23 cellular contexts compared by ENCODE assay signal in the genomic region with DNA sequence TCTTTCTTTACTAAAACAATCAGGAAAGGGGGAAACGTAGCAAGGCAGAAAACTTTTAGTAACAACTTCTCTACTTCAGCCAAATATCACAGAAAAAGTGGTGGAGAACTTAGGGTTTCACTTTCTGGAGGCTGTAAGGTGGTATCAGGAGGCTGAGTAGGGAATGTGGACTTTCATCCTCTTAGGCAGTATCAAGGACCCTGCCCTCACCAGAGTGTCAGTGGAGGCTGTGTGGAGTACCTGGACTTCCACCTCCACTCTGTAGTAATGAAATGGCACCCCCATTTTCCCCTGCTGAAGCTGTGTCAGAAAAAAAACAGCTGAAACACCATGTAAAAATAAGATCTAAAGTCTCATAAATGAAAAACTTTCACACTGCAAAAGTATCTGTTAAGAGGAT. TPM values are rescaled to one million over a fixed set of nuclear protein-coding genes. Genes with fewer than 3 reads are reported as not detected.
A peak's percentile ranks its signal among the peaks of the same experiment; 100 is the strongest.
DNase-seq lines count a peak whose midpoint lies in the region; ATAC-seq, FAIRE-seq and TF ChIP-seq lines count a peak whose summit lies in the region.
"Had no signal": no experiment of that assay in that cellular context is flagged by ENCODE, and none has a peak within 500 bp of the region (broad histone marks: within the 10 kb centered on the region; RNA-seq: fewer than 3 reads in every experiment).

No MANE protein-coding gene starts in this region.

- H3K4me3 ChIP-seq in ACC112 (ENCODE audit: low read depth, low read length) (no peak overlapping the region), lower lobe of right lung (no peak overlapping the region), small intestine (ENCODE audit: low read depth in 1 of 2, low read length in 2 of 2) (no peak overlapping the region)
- H3K4me3 ChIP-seq: K562 had no signal

- TF ChIP-seq CTCF in lower lobe of right lung (IDR thresholded peaks at IDR 0.05): no peak

- FAIRE-seq in GM12891 (lab: Jason Lieb, UNC): peak; percentile 5
- no peak for FAIRE-seq in small intestine (lab: Jason Lieb, UNC)
- FAIRE-seq: D721Med, H1, HTR-8/SVneo, K562 had no signal

- H3K27ac ChIP-seq in ACC112 (ENCODE audit: low read depth, low read length) (no peak overlapping the region), lower lobe of right lung (peak overlapping the region; percentile 32), small intestine (ENCODE audit: low read depth in 1 of 2, low read length in 1 of 2) (no peak overlapping the region)

- intact Hi-C loops in lower lobe of right lung (cut with DNase I): no loop called here

- 46 to 68% (median 54%) methylated on average over 1 of the region's 1 CpG for WGBS in small intestine, 3 donors

- no peak for TF ChIP-seq POLR2A in GM12891 (IDR thresholded peaks at IDR 0.05; ENCODE audit: low read depth, low read length)

- H3K27me3 ChIP-seq in ACC112 (ENCODE audit: insufficient read depth, low read length) (peaks cover 7% of the 10 kb centered on the region; the same call in 1 of the 2 replicates), lower lobe of right lung (ENCODE audit: low read depth) (no peaks in the 10 kb centered on the region), small intestine (ENCODE audit: control insufficient read depth in 2 of 2, insufficient read depth in 2 of 2, low read length in 2 of 2) (no peaks in the 10 kb centered on the region)
- H3K27me3 ChIP-seq: BE2C had no signal

- H2AFZ ChIP-seq in ACC112 (ENCODE audit: low read length, unreplicated experiment): peak overlapping the region; percentile 23

- no peaks in the 10 kb centered on the region for H3K79me2 ChIP-seq in ACC112 (ENCODE audit: control insufficient read depth, insufficient read depth, low read length, unreplicated experiment)

- ATAC-seq in lower lobe of right lung (no peak), HG02970 (IDR thresholded peaks at IDR 0.05; ENCODE audit: low FRiP score, unreplicated experiment) (no peak)
- ATAC-seq: K562 had no signal

- DNase-seq in GM12891 (ENCODE audit: insufficient read length, low spot score): no peak
- no peak for DNase-seq in lower lobe of right lung
- DNase-seq in small intestine: peak; percentile 86
- no peak for DNase-seq in activated CD4-positive, CD25-positive, alpha-beta regulatory T cell (lab: John Stamatoyannopoulos, UW)
- no peak for DNase-seq in stimulated activated CD4-positive, alpha-beta T cell treated with anti-CD3 and anti-CD28 coated beads, Interleukin-4, amount 100 ng/mL, for 4 hours
- DNase-seq: ACHN; BE2C; C1 segment of cervical spinal cord; CD4-positive, CD25-positive, alpha-beta regulatory T cell; CD8-positive, alpha-beta memory T cell; COR-L47; DMS79; GF-D8; H9; IMR-90 had no signal

- H3K36me3 ChIP-seq in ACC112 (ENCODE audit: insufficient read depth, low read length) (no peaks in the 10 kb centered on the region), lower lobe of right lung (no peaks in the 10 kb centered on the region), small intestine (ENCODE audit: control insufficient read depth in 2 of 2, insufficient read depth in 2 of 2, low read length in 2 of 2) (no peaks in the 10 kb centered on the region)
- H3K36me3 ChIP-seq: BE2C had no signal

- H3K9me3 ChIP-seq in lower lobe of right lung (peaks cover 6% of the 10 kb centered on the region), small intestine (ENCODE audit: control insufficient read depth, low read depth) (no peaks in the 10 kb centered on the region)
- H3K9me3 ChIP-seq: BE2C had no signal

- no peaks in the 10 kb centered on the region for H3K4me1 ChIP-seq in ACC112 (ENCODE audit: control insufficient read depth, insufficient read depth, low read length, unreplicated experiment)
- H3K4me1 ChIP-seq in lower lobe of right lung: no peaks in the 10 kb centered on the region
- no peaks in the 10 kb centered on the region for H3K4me1 ChIP-seq in small intestine (ENCODE audit: control insufficient read depth in 2 of 2, insufficient read depth in 1 of 2, low read depth in 1 of 2, low read length in 1 of 2)
- H3K4me1 ChIP-seq: BE2C had no signal

TF ChIP-seq in GM12891, 5 proteins besides CTCF, POLR2A, EP300 and RAD21:
- no peak for TF ChIP-seq TAF1 (IDR thresholded peaks at IDR 0.05; ENCODE audit: low read depth, low read length)
- TF ChIP-seq POU2F2 (IDR thresholded peaks at IDR 0.05; ENCODE audit: low read depth, low read length): no peak
- TF ChIP-seq SPI1 (IDR thresholded peaks at IDR 0.05; ENCODE audit: low read depth, low read length): no peak
- no peak for TF ChIP-seq POLR2AphosphoS5 (IDR thresholded peaks at IDR 0.05; ENCODE audit: low read depth, low read length)
- no peak for TF ChIP-seq PAX5 (IDR thresholded peaks at IDR 0.05; ENCODE audit: insufficient read depth, low read length, severe bottlenecking)

RNA-seq across cellular contexts. Expression of gene HHLA2, which starts 11.2 kb away (rescaled TPM):
- 0.13 TPM for polyA plus RNA-seq in GM12891 (2012; ENCODE audit: low read depth, missing spikeins)
- total RNA-seq in lower lobe of right lung: 4.9 TPM
- polyA plus RNA-seq in small intestine: 100 to 1,000 TPM in 1 of 3 donors, 10 to 100 TPM in 2; 20.5 to 103 (median 79.2) TPM
- total RNA-seq: A172, Daoy, H1, H9, IMR-90, K562 had no signal
- polyA plus RNA-seq: CD4-positive, CD25-positive, alpha-beta regulatory T cell; H1; IMR-90 had no signal
